In genomic region chr10:68163735-68164134, GRCh38 we compare ENCODE assay signal across 11 cellular contexts.
DNase-seq lines count a peak whose midpoint lies in the region; ATAC-seq, FAIRE-seq and TF ChIP-seq lines count a peak whose summit lies in the region.
"Had no signal": no experiment of that assay in that cellular context is flagged by ENCODE, and none has a peak within 500 bp of the region (broad histone marks: within the 10 kb centered on the region; RNA-seq: fewer than 3 reads in every experiment).

No MANE protein-coding gene starts in this region.

- no peaks in the 10 kb centered on the region for H3K4me1 Mint-ChIP-seq in effector memory CD8-positive, alpha-beta T cell (ENCODE audit: low read depth in 2 of 2)

- no peak overlapping the region for H3K4me3 Mint-ChIP-seq in effector memory CD8-positive, alpha-beta T cell

- peak; percentile 97 for ATAC-seq in GM18519 (IDR thresholded peaks at IDR 0.05; ENCODE audit: low FRiP score, unreplicated experiment)
- peak; percentile 95 for ATAC-seq in GM21367 (IDR thresholded peaks at IDR 0.05; ENCODE audit: unreplicated experiment)
- ATAC-seq in HG03066 (IDR thresholded peaks at IDR 0.05; ENCODE audit: low read depth, unreplicated experiment), result peak; percentile 96
- ATAC-seq in effector memory CD8-positive, alpha-beta T cell (replicated peaks), result no peak

- TF ChIP-seq POLR2A in H54 (IDR thresholded peaks at IDR 0.05; ENCODE audit: low read depth, low read length), result no peak

- H3K27ac Mint-ChIP-seq in effector memory CD8-positive, alpha-beta T cell, result no peak overlapping the region

- H3K9me3 Mint-ChIP-seq in effector memory CD8-positive, alpha-beta T cell, result no peaks in the 10 kb centered on the region

- DNase-seq in kidney tubule cell (ENCODE audit: low spot score) (peak; percentile 81), H54 (ENCODE audit: insufficient read length, low spot score) (no peak)
- DNase-seq in stimulated activated CD4-positive, alpha-beta T cell treated with anti-CD3 and anti-CD28 coated beads, Interleukin-4, amount 100 ng/mL, for 1 hour, result no peak
- no peak for DNase-seq in central memory CD4-positive, alpha-beta T cell
- no peak for DNase-seq in effector memory CD8-positive, alpha-beta T cell
- DNase-seq: activated CD4-positive, alpha-beta T cell treated with anti-CD3 and anti-CD28 coated beads, Interleukin-2, amount 50 U/mL, for 48 hours; gastrocnemius medialis; NCI-H187 treated with DMSO at 0.1 percent for 48 hours had no signal

- FAIRE-seq in H54 (lab: Jason Lieb, UNC), result no peak

- no peaks in the 10 kb centered on the region for H3K27me3 Mint-ChIP-seq in effector memory CD8-positive, alpha-beta T cell

- no peaks in the 10 kb centered on the region for H3K36me3 Mint-ChIP-seq in effector memory CD8-positive, alpha-beta T cell (ENCODE audit: insufficient read depth)
